ENCODE assay signal across 8 cellular contexts in the genomic region with DNA sequence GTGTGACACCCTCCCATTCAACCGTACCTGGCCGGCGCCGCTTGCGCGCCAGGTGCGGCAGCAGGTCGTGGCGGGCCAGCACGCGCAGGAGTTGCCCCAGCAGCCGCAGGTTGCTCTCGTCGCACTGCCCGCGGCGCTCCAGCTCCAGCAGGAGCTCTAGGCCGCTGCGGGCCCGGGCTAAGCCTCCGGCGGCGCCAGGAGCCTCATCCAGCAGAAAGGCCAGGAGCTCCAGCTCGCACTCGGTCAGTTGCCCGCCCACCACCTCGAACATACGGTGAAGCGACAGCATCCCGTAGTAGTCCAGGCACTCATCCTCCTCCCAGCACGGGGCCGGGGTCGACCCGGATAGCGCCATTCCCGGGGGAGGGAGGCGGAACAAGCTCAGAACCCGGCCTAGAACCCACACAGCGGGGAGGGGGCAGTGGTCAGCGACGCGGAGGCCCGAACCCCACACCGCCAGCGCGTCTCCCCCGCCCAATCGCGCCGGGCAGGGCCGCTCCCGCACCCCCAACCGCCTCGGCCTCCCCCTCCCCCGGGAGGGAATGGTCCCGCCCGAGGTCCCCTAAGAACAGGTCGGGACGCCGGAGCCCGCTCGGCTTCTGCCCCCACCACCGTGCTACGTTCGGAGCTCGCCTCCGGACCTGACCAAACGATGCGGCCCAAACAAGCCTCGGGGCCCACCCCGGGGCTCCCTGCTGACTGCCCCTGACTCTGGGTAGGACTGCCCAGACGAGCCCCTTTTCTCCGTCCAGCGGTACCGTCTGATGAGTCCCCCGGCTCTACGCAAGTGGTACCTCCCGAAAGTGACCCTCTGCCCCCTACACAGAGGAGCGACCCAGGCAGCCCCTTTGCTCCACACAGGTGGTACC. TPM values are rescaled to one million over a fixed set of nuclear protein-coding genes. Genes with fewer than 3 reads are reported as not detected.
DNase-seq lines count a peak whose midpoint lies in the region; ATAC-seq and TF ChIP-seq lines count a peak whose summit lies in the region.

No MANE protein-coding gene starts in this region.

- POLR2A ChIA-PET in Caco-2 (lab: Charles Lee) = interaction anchor here (1.4 to 2.6 kb wide), 2 partner anchors 26 to 180 kb away, joined by 3 to 23 read pairs; a partner anchor contains a TSS

- H3K4me1 Mint-ChIP-seq in Caco-2 (ENCODE audit: low read depth, unreplicated experiment) (peaks cover 17% of the 10 kb centered on the region), H9 (peaks cover 31 to 44% of the 10 kb centered on the region in 2 experiments)

- H2BK120ac ChIP-seq in H9 (ENCODE audit: low read depth, low read length, poor library complexity, severe bottlenecking) = no peak overlapping the region

- no peak overlapping the region for H2AFZ ChIP-seq in H9 (ENCODE audit: low read length)

- H3K79me1 ChIP-seq in H9 (ENCODE audit: insufficient read depth, low read depth, low read length, poor library complexity, severe bottlenecking) = peaks cover 13% of the 10 kb centered on the region

- H4K5ac ChIP-seq in H9 (ENCODE audit: insufficient read length, low read depth, low read length) = no peak overlapping the region

- no peaks in the 10 kb centered on the region for H3K27me3 ChIP-seq in Caco-2 (replicated peaks; ENCODE audit: control insufficient read depth, insufficient read depth, low read length)
- H3K27me3 ChIP-seq in H9 (ENCODE audit: insufficient read depth, low read length) = no peaks in the 10 kb centered on the region
- H3K27me3 ChIP-seq in ovary = no peaks in the 10 kb centered on the region

- H3K36me3 ChIP-seq in Caco-2 (ENCODE audit: control insufficient read depth, insufficient read depth, low read length) (no peaks in the 10 kb centered on the region), ovary (no peaks in the 10 kb centered on the region)

- H3T11ph ChIP-seq in H9 (ENCODE audit: low read length) = no peak overlapping the region

- H3K36me3 Mint-ChIP-seq in Caco-2 (ENCODE audit: insufficient read depth, unreplicated experiment) = peaks cover 55% of the 10 kb centered on the region
- H3K36me3 Mint-ChIP-seq in H9 (ENCODE audit: insufficient read depth in 1 of 3, low read depth in 3 of 3) = peaks cover 21 to 35% (median 32%) of the 10 kb centered on the region in 3 experiments; a peak in 6 of 7 replicates

- H4K20me1 ChIP-seq in H9 (ENCODE audit: control insufficient read depth, insufficient read depth, insufficient read length) = no peaks in the 10 kb centered on the region

- H2BK5ac ChIP-seq in H9 (ENCODE audit: insufficient read length, low read length) = no peak overlapping the region

- no CpG with 5 or more reads among the region's 79 CpGs for WGBS in H9 (ENCODE audit: extremely low coverage, insufficient read length, low lambda C conversion rate)
- WGBS in ovary, 3 donors = 1 to 2% (median 1%) methylated on average over 28 to 79 of the region's 79 CpGs

- no peak overlapping the region for H2BK15ac ChIP-seq in H9 (ENCODE audit: low read depth, low read length)

- H3K9me3 ChIP-seq in Caco-2 = no peaks in the 10 kb centered on the region
- H3K9me3 ChIP-seq in H9 (ENCODE audit: control insufficient read depth, low read depth, low read length) = no peaks in the 10 kb centered on the region
- no peaks in the 10 kb centered on the region for H3K9me3 ChIP-seq in ovary

- H3K4me1 ChIP-seq in Caco-2 (peaks cover 25% of the 10 kb centered on the region), H9 (ENCODE audit: insufficient read depth, low read length) (no peaks in the 10 kb centered on the region), ovary (ENCODE audit: insufficient read depth) (peaks cover 6% of the 10 kb centered on the region)

- H3K14ac ChIP-seq in H9 (ENCODE audit: insufficient read depth, low read length) = peak overlapping the region; percentile 77

- no peak overlapping the region for H3K56ac ChIP-seq in H9 (ENCODE audit: insufficient read length, low read depth, low read length)

- intact Hi-C loops in Caco-2 (cut with micrococcal nuclease; ENCODE audit: unreplicated experiment) (loop anchor here (2.0 kb wide), 1 partner anchor 66 kb away; no protein-coding TSS in a partner anchor), Right ventricle myocardium superior (cut with DNase I) (no loop called here), ovary (cut with DNase I) (no loop called here)

- H3K27ac ChIP-seq in H9 (ENCODE audit: insufficient read length, low read depth, low read length) = no peak overlapping the region
- H3K27ac ChIP-seq in ovary = peak overlapping the region; percentile 84 to 93

- H3K4me2 ChIP-seq in H9 (ENCODE audit: insufficient read depth, insufficient read length, low read length) = peak overlapping the region; percentile 79

- H4K8ac ChIP-seq in H9 (replicated peaks; ENCODE audit: insufficient read length, low read depth, low read length) = no peak overlapping the region

- peak overlapping the region; percentile 81 for H3K4me3 Mint-ChIP-seq in Caco-2 (ENCODE audit: unreplicated experiment)
- peak overlapping the region; percentile 92 to 99 for H3K4me3 Mint-ChIP-seq in H9

- no peaks in the 10 kb centered on the region for H3K27me3 Mint-ChIP-seq in Caco-2 (ENCODE audit: insufficient read depth, unreplicated experiment)
- no peaks in the 10 kb centered on the region; the same call in none of the 2 replicates for H3K27me3 Mint-ChIP-seq in H9 (ENCODE audit: low read depth)

- DNase-seq in Caco-2 (peak; percentile 56 to 62), H9 (peak; percentile 63), NCI-H2171 treated with DMSO at 0.1 percent for 48 hours (lab: John Stamatoyannopoulos, UW) (peak; percentile 26), Right ventricle myocardium superior (peak; percentile 64), ovary (peak; percentile 61 to 76 (median 69)), NCI-H446 treated with DMSO at 0.1 percent for 48 hours (lab: John Stamatoyannopoulos, UW) (no peak), GF-D8 (lab: John Stamatoyannopoulos, UW) (no peak)
- peak; percentile 33 for DNase-seq in activated naive CD4-positive, alpha-beta T cell treated with anti-CD3 and anti-CD28 coated beads, Interleukin-2, amount 50 U/mL, for 16 hours

- peaks cover 13% of the 10 kb centered on the region; the same call in 1 of the 2 replicates for H3K79me2 ChIP-seq in H9 (ENCODE audit: insufficient read depth, low read length)

- H2BK12ac ChIP-seq in H9 (ENCODE audit: insufficient read length, low read depth, low read length) = no peak overlapping the region

- H3K4me3 ChIP-seq in Caco-2 (ENCODE audit: low read depth, low read length) (peak overlapping the region; percentile 97), ovary (peak overlapping the region; percentile 93)

- no peak overlapping the region for H4K91ac ChIP-seq in H9 (ENCODE audit: insufficient read length, low read depth, low read length)

- peak overlapping the region; percentile 27 for H3K9ac ChIP-seq in H9 (ENCODE audit: extremely low read depth, insufficient read length, low read length)

- no peaks in the 10 kb centered on the region for H3K9me3 Mint-ChIP-seq in Caco-2 (ENCODE audit: unreplicated experiment)
- H3K9me3 Mint-ChIP-seq in H9 = no peaks in the 10 kb centered on the region; a peak in 1 of 5 replicates

- CTCF ChIA-PET in Caco-2 (lab: Charles Lee) = interaction anchor here (1.0 kb wide), 1 partner anchor 28 kb away, joined by 3 read pairs; no protein-coding TSS in a partner anchor

- peak overlapping the region; percentile 85 for H3K27ac Mint-ChIP-seq in Caco-2 (ENCODE audit: unreplicated experiment)
- H3K27ac Mint-ChIP-seq in H9 = peak overlapping the region; percentile 93 to 98 (median 94)

- TF ChIP-seq POLR2A in ovary (IDR thresholded peaks at IDR 0.05) = no peak

- no peak overlapping the region for H2AK5ac ChIP-seq in H9 (ENCODE audit: insufficient read length, low read length)

- TF ChIP-seq EP300 in ovary (IDR thresholded peaks at IDR 0.05) = no peak

- no TSS peak for BruUV-seq in Caco-2 (replicated peaks; lab: Mats Ljungman, UMichigan)

- H3K4ac ChIP-seq in H9 (ENCODE audit: low read depth, low read length) = no peak overlapping the region

- H2BK20ac ChIP-seq in H9 (ENCODE audit: low read depth, low read length, poor library complexity, severe bottlenecking) = no peak overlapping the region

- TF ChIP-seq CTCF in Caco-2 (IDR thresholded peaks at IDR 0.05; ENCODE audit: insufficient read depth in 1 of 2, low read depth in 1 of 2, low read length in 1 of 2, severe bottlenecking in 1 of 2, unreplicated experiment in 1 of 2) = no peak
- no peak for TF ChIP-seq CTCF in H9 (conservative IDR thresholded peaks at IDR 0.05)
- no peak for TF ChIP-seq CTCF in ovary (IDR thresholded peaks at IDR 0.05)

- no peak overlapping the region for H3K23ac ChIP-seq in H9 (ENCODE audit: insufficient read length, low read depth, low read length)

- peak overlapping the region; percentile 55 for H3K18ac ChIP-seq in H9 (ENCODE audit: insufficient read length, low read depth, low read length)

- H3K23me2 ChIP-seq in H9 (ENCODE audit: insufficient read length, low read depth, low read length, poor library complexity, severe bottlenecking) = peaks cover 13% of the 10 kb centered on the region

- peak; percentile 19 for ATAC-seq in Right ventricle myocardium superior (ENCODE audit: poor library complexity)

RNA-seq across cellular contexts. Expression of a gene that starts 0.6 kb away (rescaled TPM):
- total RNA-seq in Caco-2 (2022) (31.2 and 31.4 TPM in 2 replicates), H9 (2021) (32.3 and 33.2 TPM in 2 replicates), Right ventricle myocardium superior (14.8 TPM), ovary (10 to 100 TPM; 14.9 to 36.8 (median 25.1) TPM)
- polyA plus RNA-seq in ovary = 10 to 100 TPM in 1 of 2 donors, 1 to 10 TPM in 1; 8.3 to 33.1 TPM

RNA-seq across cellular contexts. Expression of a gene that starts 3.2 kb away (rescaled TPM):
- 19.4 and 22.6 TPM in 2 replicates for total RNA-seq in Caco-2 (2022)
- 20.5 and 23.4 TPM in 2 replicates for total RNA-seq in H9 (2021)
- 5.4 TPM for total RNA-seq in Right ventricle myocardium superior
- 10 to 100 TPM in 5 of 7 donors, 1 to 10 TPM in 2; 2.4 to 17.9 (median 12.9) TPM for total RNA-seq in ovary
- 1 to 10 TPM; 5.0 to 6.5 TPM for polyA plus RNA-seq in ovary

RNA-seq across cellular contexts. Expression of a gene that starts 25.5 kb away (rescaled TPM):
- 59.6 and 60.2 TPM in 2 replicates for total RNA-seq in Caco-2 (2022)
- 52.4 and 53.7 TPM in 2 replicates for total RNA-seq in H9 (2021)
- total RNA-seq in Right ventricle myocardium superior = 35.6 TPM
- total RNA-seq in ovary = 10 to 100 TPM; 16.0 to 40.9 (median 34.9) TPM
- polyA plus RNA-seq in ovary = 10 to 100 TPM; 31.9 to 38.3 TPM

RNA-seq across cellular contexts. Expression of a gene that starts 38.0 kb away (rescaled TPM):
- total RNA-seq in Caco-2 (2022) (134 and 149 TPM in 2 replicates), H9 (2021) (120 and 126 TPM in 2 replicates), Right ventricle myocardium superior (42.1 TPM), ovary (100 to 1,000 TPM in 1 of 7 donors, 10 to 100 TPM in 6; 23.1 to 110 (median 76.6) TPM)
- 10 to 100 TPM; 31.7 to 51.0 TPM for polyA plus RNA-seq in ovary

RNA-seq across cellular contexts. Expression of a gene that starts 52.2 kb away (rescaled TPM):
- total RNA-seq in Caco-2 (2022) (44.8 and 47.8 TPM in 2 replicates), H9 (2021) (54.0 and 56.0 TPM in 2 replicates), Right ventricle myocardium superior (33.6 TPM), ovary (100 to 1,000 TPM in 4 of 7 donors, 10 to 100 TPM in 3; 24.6 to 139 (median 113) TPM)
- 10 to 100 TPM in 1 of 2 donors, 1 to 10 TPM in 1; 6.6 to 71.0 TPM for polyA plus RNA-seq in ovary

Comparison
In these comparisons a context has a peak if more than half of its experiments do, and no peak if none do; other contexts are left out.
1. DNase-seq: peak in Caco-2 (2 of 2), H9 (single experiment), NCI-H2171 treated with DMSO at 0.1 percent for 48 hours (single experiment), activated naive CD4-positive, alpha-beta T cell treated with anti-CD3 and anti-CD28 coated beads, Interleukin-2, amount 50 U/mL, for 16 hours (single experiment), Right ventricle myocardium superior (single experiment) and ovary (5 of 5); none in NCI-H446 treated with DMSO at 0.1 percent for 48 hours (single experiment) and GF-D8 (single experiment).